Comparison of ENCODE assay signal across 1 cellular context in the genomic region with DNA sequence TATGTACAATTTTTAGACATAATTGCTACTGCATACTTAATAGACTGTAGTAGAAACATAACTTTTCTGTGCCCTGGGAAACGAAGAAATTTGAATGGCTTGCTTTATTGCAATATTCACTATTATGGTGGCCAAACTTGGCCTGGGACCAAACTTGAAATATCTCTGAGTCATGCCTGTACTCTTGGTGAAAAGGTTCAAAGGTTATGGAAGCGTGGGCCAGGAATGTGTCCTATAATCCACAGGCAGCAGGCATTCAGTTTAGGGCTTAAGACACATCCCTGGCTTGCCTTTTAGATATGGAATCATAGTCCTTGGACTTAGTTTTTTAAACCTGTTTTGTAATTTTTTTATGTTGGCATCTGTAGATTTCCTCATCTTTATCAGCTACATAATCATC.
TF ChIP-seq lines count a peak whose summit lies in the region.

No MANE protein-coding gene starts in this region.

TF ChIP-seq in HepG2, 621 proteins besides CTCF, POLR2A, EP300 and RAD21 (continued from another document and continues in another):
- TF ChIP-seq, protein P1, sequence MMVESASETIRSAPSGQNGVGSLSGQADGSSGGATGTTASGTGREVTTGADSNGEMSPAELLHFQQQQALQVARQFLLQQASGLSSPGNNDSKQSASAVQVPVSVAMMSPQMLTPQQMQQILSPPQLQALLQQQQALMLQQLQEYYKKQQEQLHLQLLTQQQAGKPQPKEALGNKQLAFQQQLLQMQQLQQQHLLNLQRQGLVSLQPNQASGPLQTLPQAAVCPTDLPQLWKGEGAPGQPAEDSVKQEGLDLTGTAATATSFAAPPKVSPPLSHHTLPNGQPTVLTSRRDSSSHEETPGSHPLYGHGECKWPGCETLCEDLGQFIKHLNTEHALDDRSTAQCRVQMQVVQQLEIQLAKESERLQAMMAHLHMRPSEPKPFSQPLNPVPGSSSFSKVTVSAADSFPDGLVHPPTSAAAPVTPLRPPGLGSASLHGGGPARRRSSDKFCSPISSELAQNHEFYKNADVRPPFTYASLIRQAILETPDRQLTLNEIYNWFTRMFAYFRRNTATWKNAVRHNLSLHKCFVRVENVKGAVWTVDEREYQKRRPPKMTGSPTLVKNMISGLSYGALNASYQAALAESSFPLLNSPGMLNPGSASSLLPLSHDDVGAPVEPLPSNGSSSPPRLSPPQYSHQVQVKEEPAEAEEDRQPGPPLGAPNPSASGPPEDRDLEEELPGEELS (CRISPR knock-in tag; IDR thresholded peaks at IDR 0.05): no peak
- TF ChIP-seq, protein P2, sequence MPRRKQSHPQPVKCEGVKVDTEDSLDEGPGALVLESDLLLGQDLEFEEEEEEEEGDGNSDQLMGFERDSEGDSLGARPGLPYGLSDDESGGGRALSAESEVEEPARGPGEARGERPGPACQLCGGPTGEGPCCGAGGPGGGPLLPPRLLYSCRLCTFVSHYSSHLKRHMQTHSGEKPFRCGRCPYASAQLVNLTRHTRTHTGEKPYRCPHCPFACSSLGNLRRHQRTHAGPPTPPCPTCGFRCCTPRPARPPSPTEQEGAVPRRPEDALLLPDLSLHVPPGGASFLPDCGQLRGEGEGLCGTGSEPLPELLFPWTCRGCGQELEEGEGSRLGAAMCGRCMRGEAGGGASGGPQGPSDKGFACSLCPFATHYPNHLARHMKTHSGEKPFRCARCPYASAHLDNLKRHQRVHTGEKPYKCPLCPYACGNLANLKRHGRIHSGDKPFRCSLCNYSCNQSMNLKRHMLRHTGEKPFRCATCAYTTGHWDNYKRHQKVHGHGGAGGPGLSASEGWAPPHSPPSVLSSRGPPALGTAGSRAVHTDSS (CRISPR knock-in tag; conservative IDR thresholded peaks at IDR 0.05): no peak
- TF ChIP-seq ZNF17 (CRISPR knock-in tag; IDR thresholded peaks at IDR 0.05): no peak
- TF ChIP-seq TAF15 (IDR thresholded peaks at IDR 0.05; ENCODE audit: low read depth, low read length, poor library complexity, severe bottlenecking): no peak
- TF ChIP-seq, protein P3, sequence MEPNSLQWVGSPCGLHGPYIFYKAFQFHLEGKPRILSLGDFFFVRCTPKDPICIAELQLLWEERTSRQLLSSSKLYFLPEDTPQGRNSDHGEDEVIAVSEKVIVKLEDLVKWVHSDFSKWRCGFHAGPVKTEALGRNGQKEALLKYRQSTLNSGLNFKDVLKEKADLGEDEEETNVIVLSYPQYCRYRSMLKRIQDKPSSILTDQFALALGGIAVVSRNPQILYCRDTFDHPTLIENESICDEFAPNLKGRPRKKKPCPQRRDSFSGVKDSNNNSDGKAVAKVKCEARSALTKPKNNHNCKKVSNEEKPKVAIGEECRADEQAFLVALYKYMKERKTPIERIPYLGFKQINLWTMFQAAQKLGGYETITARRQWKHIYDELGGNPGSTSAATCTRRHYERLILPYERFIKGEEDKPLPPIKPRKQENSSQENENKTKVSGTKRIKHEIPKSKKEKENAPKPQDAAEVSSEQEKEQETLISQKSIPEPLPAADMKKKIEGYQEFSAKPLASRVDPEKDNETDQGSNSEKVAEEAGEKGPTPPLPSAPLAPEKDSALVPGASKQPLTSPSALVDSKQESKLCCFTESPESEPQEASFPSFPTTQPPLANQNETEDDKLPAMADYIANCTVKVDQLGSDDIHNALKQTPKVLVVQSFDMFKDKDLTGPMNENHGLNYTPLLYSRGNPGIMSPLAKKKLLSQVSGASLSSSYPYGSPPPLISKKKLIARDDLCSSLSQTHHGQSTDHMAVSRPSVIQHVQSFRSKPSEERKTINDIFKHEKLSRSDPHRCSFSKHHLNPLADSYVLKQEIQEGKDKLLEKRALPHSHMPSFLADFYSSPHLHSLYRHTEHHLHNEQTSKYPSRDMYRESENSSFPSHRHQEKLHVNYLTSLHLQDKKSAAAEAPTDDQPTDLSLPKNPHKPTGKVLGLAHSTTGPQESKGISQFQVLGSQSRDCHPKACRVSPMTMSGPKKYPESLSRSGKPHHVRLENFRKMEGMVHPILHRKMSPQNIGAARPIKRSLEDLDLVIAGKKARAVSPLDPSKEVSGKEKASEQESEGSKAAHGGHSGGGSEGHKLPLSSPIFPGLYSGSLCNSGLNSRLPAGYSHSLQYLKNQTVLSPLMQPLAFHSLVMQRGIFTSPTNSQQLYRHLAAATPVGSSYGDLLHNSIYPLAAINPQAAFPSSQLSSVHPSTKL (CRISPR knock-in tag; IDR thresholded peaks at IDR 0.05): peak; percentile 79; the same call in 1 of the 2 replicates
- no peak for TF ChIP-seq ZNF619 (CRISPR knock-in tag; IDR thresholded peaks at IDR 0.05)
- TF ChIP-seq ZKSCAN8 (CRISPR knock-in tag; IDR thresholded peaks at IDR 0.05; ENCODE audit: borderline replicate concordance): no peak
- TF ChIP-seq, protein P4, sequence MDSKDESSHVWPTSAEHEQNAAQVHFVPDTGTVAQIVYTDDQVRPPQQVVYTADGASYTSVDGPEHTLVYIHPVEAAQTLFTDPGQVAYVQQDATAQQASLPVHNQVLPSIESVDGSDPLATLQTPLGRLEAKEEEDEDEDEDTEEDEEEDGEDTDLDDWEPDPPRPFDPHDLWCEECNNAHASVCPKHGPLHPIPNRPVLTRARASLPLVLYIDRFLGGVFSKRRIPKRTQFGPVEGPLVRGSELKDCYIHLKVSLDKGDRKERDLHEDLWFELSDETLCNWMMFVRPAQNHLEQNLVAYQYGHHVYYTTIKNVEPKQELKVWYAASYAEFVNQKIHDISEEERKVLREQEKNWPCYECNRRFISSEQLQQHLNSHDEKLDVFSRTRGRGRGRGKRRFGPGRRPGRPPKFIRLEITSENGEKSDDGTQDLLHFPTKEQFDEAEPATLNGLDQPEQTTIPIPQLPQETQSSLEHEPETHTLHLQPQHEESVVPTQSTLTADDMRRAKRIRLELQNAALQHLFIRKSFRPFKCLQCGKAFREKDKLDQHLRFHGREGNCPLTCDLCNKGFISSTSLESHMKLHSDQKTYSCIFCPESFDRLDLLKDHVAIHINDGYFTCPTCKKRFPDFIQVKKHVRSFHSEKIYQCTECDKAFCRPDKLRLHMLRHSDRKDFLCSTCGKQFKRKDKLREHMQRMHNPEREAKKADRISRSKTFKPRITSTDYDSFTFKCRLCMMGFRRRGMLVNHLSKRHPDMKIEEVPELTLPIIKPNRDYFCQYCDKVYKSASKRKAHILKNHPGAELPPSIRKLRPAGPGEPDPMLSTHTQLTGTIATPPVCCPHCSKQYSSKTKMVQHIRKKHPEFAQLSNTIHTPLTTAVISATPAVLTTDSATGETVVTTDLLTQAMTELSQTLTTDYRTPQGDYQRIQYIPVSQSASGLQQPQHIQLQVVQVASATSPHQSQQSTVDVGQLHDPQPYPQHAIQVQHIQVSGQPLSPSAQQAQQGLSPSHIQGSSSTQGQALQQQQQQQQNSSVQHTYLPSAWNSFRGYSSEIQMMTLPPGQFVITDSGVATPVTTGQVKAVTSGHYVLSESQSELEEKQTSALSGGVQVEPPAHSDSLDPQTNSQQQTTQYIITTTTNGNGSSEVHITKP (CRISPR knock-in tag; IDR thresholded peaks at IDR 0.05; ENCODE audit: low read depth): no peak
- no peak for TF ChIP-seq ZNF317 (CRISPR knock-in tag; IDR thresholded peaks at IDR 0.05)
- TF ChIP-seq, protein P5, sequence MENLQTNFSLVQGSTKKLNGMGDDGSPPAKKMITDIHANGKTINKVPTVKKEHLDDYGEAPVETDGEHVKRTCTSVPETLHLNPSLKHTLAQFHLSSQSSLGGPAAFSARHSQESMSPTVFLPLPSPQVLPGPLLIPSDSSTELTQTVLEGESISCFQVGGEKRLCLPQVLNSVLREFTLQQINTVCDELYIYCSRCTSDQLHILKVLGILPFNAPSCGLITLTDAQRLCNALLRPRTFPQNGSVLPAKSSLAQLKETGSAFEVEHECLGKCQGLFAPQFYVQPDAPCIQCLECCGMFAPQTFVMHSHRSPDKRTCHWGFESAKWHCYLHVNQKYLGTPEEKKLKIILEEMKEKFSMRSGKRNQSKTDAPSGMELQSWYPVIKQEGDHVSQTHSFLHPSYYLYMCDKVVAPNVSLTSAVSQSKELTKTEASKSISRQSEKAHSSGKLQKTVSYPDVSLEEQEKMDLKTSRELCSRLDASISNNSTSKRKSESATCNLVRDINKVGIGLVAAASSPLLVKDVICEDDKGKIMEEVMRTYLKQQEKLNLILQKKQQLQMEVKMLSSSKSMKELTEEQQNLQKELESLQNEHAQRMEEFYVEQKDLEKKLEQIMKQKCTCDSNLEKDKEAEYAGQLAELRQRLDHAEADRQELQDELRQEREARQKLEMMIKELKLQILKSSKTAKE (CRISPR knock-in tag; IDR thresholded peaks at IDR 0.05; ENCODE audit: borderline replicate concordance): no peak
- no peak for TF ChIP-seq ELF4 (CRISPR knock-in tag; IDR thresholded peaks at IDR 0.05; ENCODE audit: borderline replicate concordance)
- no peak for TF ChIP-seq NFATC3 (CRISPR knock-in tag; IDR thresholded peaks at IDR 0.05)
- TF ChIP-seq ZNF749 (CRISPR knock-in tag; IDR thresholded peaks at IDR 0.05; ENCODE audit: borderline replicate concordance): no peak
- TF ChIP-seq, protein P6, sequence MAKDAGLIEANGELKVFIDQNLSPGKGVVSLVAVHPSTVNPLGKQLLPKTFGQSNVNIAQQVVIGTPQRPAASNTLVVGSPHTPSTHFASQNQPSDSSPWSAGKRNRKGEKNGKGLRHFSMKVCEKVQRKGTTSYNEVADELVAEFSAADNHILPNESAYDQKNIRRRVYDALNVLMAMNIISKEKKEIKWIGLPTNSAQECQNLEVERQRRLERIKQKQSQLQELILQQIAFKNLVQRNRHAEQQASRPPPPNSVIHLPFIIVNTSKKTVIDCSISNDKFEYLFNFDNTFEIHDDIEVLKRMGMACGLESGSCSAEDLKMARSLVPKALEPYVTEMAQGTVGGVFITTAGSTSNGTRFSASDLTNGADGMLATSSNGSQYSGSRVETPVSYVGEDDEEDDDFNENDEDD (CRISPR knock-in tag; IDR thresholded peaks at IDR 0.05; ENCODE audit: borderline replicate concordance): no peak
- TF ChIP-seq, protein P7, sequence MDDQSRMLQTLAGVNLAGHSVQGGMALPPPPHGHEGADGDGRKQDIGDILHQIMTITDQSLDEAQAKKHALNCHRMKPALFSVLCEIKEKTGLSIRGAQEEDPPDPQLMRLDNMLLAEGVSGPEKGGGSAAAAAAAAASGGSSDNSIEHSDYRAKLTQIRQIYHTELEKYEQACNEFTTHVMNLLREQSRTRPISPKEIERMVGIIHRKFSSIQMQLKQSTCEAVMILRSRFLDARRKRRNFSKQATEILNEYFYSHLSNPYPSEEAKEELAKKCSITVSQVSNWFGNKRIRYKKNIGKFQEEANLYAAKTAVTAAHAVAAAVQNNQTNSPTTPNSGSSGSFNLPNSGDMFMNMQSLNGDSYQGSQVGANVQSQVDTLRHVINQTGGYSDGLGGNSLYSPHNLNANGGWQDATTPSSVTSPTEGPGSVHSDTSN (CRISPR knock-in tag; IDR thresholded peaks at IDR 0.05; ENCODE audit: borderline replicate concordance): no peak
- TF ChIP-seq, protein P8, sequence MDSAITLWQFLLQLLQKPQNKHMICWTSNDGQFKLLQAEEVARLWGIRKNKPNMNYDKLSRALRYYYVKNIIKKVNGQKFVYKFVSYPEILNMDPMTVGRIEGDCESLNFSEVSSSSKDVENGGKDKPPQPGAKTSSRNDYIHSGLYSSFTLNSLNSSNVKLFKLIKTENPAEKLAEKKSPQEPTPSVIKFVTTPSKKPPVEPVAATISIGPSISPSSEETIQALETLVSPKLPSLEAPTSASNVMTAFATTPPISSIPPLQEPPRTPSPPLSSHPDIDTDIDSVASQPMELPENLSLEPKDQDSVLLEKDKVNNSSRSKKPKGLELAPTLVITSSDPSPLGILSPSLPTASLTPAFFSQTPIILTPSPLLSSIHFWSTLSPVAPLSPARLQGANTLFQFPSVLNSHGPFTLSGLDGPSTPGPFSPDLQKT (CRISPR knock-in tag; IDR thresholded peaks at IDR 0.05; ENCODE audit: borderline replicate concordance): no peak
- no peak for TF ChIP-seq HMG20B (CRISPR knock-in tag; conservative IDR thresholded peaks at IDR 0.05)
- TF ChIP-seq ZNF431 (CRISPR knock-in tag; IDR thresholded peaks at IDR 0.05; ENCODE audit: borderline replicate concordance, low read depth): no peak
- TF ChIP-seq LCORL (IDR thresholded peaks at IDR 0.05): peak; percentile 54; the same call in 1 of the 2 replicates
- peak; percentile 81 for TF ChIP-seq LCORL (CRISPR knock-in tag; IDR thresholded peaks at IDR 0.05)
- no peak for TF ChIP-seq SRY (CRISPR knock-in tag; IDR thresholded peaks at IDR 0.05)
- peak; percentile 57; the same call in 1 of the 2 replicates for TF ChIP-seq CEBPG (CRISPR knock-in tag; IDR thresholded peaks at IDR 0.05)
- no peak for TF ChIP-seq ZNF33B (CRISPR knock-in tag; IDR thresholded peaks at IDR 0.05)
- TF ChIP-seq, protein P9, sequence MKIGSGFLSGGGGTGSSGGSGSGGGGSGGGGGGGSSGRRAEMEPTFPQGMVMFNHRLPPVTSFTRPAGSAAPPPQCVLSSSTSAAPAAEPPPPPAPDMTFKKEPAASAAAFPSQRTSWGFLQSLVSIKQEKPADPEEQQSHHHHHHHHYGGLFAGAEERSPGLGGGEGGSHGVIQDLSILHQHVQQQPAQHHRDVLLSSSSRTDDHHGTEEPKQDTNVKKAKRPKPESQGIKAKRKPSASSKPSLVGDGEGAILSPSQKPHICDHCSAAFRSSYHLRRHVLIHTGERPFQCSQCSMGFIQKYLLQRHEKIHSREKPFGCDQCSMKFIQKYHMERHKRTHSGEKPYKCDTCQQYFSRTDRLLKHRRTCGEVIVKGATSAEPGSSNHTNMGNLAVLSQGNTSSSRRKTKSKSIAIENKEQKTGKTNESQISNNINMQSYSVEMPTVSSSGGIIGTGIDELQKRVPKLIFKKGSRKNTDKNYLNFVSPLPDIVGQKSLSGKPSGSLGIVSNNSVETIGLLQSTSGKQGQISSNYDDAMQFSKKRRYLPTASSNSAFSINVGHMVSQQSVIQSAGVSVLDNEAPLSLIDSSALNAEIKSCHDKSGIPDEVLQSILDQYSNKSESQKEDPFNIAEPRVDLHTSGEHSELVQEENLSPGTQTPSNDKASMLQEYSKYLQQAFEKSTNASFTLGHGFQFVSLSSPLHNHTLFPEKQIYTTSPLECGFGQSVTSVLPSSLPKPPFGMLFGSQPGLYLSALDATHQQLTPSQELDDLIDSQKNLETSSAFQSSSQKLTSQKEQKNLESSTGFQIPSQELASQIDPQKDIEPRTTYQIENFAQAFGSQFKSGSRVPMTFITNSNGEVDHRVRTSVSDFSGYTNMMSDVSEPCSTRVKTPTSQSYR (CRISPR knock-in tag; IDR thresholded peaks at IDR 0.05; ENCODE audit: borderline replicate concordance): no peak
- peak in 1 of 2 experiments; percentile 59; a peak in 2 of 4 replicates for TF ChIP-seq MAFK (conservative IDR thresholded peaks at IDR 0.05 in 1 of 2, IDR thresholded peaks at IDR 0.05 in 1 of 2; ENCODE audit: low read length in 2 of 2)
- no peak for TF ChIP-seq RBM22 (optimal IDR thresholded peaks at IDR 0.05; ENCODE audit: low read length)
- TF ChIP-seq ZMYM3 (CRISPR knock-in tag; IDR thresholded peaks at IDR 0.05): no peak
- TF ChIP-seq ZNF331 (CRISPR knock-in tag; IDR thresholded peaks at IDR 0.05): peak; percentile 34; the same call in 1 of the 2 replicates
- TF ChIP-seq NR2C2 (CRISPR knock-in tag; IDR thresholded peaks at IDR 0.05; ENCODE audit: borderline replicate concordance): peak; percentile 60; the same call in 1 of the 2 replicates
- no peak for TF ChIP-seq SMC3 (IDR thresholded peaks at IDR 0.05; ENCODE audit: low read length)
- no peak for TF ChIP-seq ZNF782 (CRISPR knock-in tag; IDR thresholded peaks at IDR 0.05; ENCODE audit: borderline replicate concordance)
- TF ChIP-seq ZNF10 (CRISPR knock-in tag; IDR thresholded peaks at IDR 0.05; ENCODE audit: borderline replicate concordance, low read depth): no peak
- TF ChIP-seq, protein P10, sequence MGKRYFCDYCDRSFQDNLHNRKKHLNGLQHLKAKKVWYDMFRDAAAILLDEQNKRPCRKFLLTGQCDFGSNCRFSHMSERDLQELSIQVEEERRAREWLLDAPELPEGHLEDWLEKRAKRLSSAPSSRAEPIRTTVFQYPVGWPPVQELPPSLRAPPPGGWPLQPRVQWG (CRISPR knock-in tag; IDR thresholded peaks at IDR 0.05; ENCODE audit: borderline replicate concordance, low read depth): no peak
